Comparison of ENCODE assay signal across 11 cellular contexts in genomic region chr3:127792664-127793292, GRCh38. TPM values are rescaled to one million over a fixed set of nuclear protein-coding genes. Genes with fewer than 3 reads are reported as not detected.
DNase-seq lines count a peak whose midpoint lies in the region; ATAC-seq and TF ChIP-seq lines count a peak whose summit lies in the region.
"Had no signal": no experiment of that assay in that cellular context is flagged by ENCODE, and none has a peak within 500 bp of the region (broad histone marks: within the 10 kb centered on the region; RNA-seq: fewer than 3 reads in every experiment).

No MANE protein-coding gene starts in this region.

- no peak overlapping the region for H3K4me3 ChIP-seq in transverse colon

- in situ Hi-C loops in transverse colon (cut with MboI; ENCODE audit: low pct_ligation_motif_present in 1 of 4, low pct_unique_long_range_greater_than_20kb in 1 of 4, low sequenced_read_pairs in 3 of 4) = no loop called here

- DNase-seq in HFFc6 = peak; percentile 86
- DNase-seq in iris pigment epithelial cell (ENCODE audit: low read depth) = peak; percentile 92
- DNase-seq in transverse colon = peak; percentile 68
- no peak for DNase-seq in superior temporal gyrus (ENCODE audit: extremely low spot score)
- no peak for DNase-seq in NCI-H774 (lab: John Stamatoyannopoulos, UW)
- DNase-seq in effector memory CD8-positive, alpha-beta T cell = no peak
- DNase-seq in activated CD4-positive, alpha-beta T cell treated with anti-CD3 and anti-CD28 coated beads, Interleukin-2, amount 50 U/mL, for 1 hour = no peak
- DNase-seq: central memory CD4-positive, alpha-beta T cell; midbrain had no signal

- H3K9me3 ChIP-seq in transverse colon = no peaks in the 10 kb centered on the region

- H3K4me1 ChIP-seq in transverse colon = peaks cover 11 to 51% (median 30%) of the 10 kb centered on the region in 4 donors

- TF ChIP-seq EP300 in transverse colon (IDR thresholded peaks at IDR 0.05; ENCODE audit: low read depth) = no peak

- 44 to 88% methylated on average over 3 to 11 of the region's 11 CpGs for WGBS in transverse colon (ENCODE audit: low coverage in 1 of 2), 2 donors

- H3K4me3 Mint-ChIP-seq in HFFc6 = no peak overlapping the region; the same call in 1 of the 2 replicates
- H3K4me3 Mint-ChIP-seq in brain = no peak overlapping the region
- no peak overlapping the region for H3K4me3 Mint-ChIP-seq in effector memory CD8-positive, alpha-beta T cell
- H3K4me3 Mint-ChIP-seq: WTC11 had no signal

- TF ChIP-seq CTCF in HFFc6 (IDR thresholded peaks at IDR 0.05) = no peak
- TF ChIP-seq CTCF in brain (conservative IDR thresholded peaks at IDR 0.05) = no peak
- no peak for TF ChIP-seq CTCF in transverse colon (IDR thresholded peaks at IDR 0.05)

- H3K36me3 Mint-ChIP-seq in HFFc6 (ENCODE audit: low read depth) = peaks cover 50% of the 10 kb centered on the region
- H3K36me3 Mint-ChIP-seq in brain = peaks cover 6% of the 10 kb centered on the region
- peaks cover 2% of the 10 kb centered on the region for H3K36me3 Mint-ChIP-seq in effector memory CD8-positive, alpha-beta T cell (ENCODE audit: insufficient read depth)
- H3K36me3 Mint-ChIP-seq: WTC11 had no signal

- H3K9me3 Mint-ChIP-seq in HFFc6 (no peaks in the 10 kb centered on the region), brain (peaks cover 0 to 3% (median 0%) of the 10 kb centered on the region in 5 experiments)
- peaks cover 4 to 7% of the 10 kb centered on the region in 2 donors for H3K9me3 Mint-ChIP-seq in effector memory CD8-positive, alpha-beta T cell

- H3K4me1 Mint-ChIP-seq in HFFc6 (ENCODE audit: low read depth) (peaks cover 83% of the 10 kb centered on the region), brain (peaks cover 74% of the 10 kb centered on the region)
- no peaks in the 10 kb centered on the region for H3K4me1 Mint-ChIP-seq in effector memory CD8-positive, alpha-beta T cell (ENCODE audit: low read depth in 2 of 2)

- ATAC-seq in effector memory CD8-positive, alpha-beta T cell (replicated peaks) = no peak
- ATAC-seq: WTC11 had no signal

- H3K27ac ChIP-seq in transverse colon = peak overlapping the region; percentile 74 to 87 (median 84)

- H3K27me3 Mint-ChIP-seq in HFFc6 (ENCODE audit: insufficient read depth) (no peaks in the 10 kb centered on the region; the same call in 1 of the 2 replicates), brain (peaks cover 4% of the 10 kb centered on the region)
- peaks cover 4 to 37% of the 10 kb centered on the region in 2 donors for H3K27me3 Mint-ChIP-seq in effector memory CD8-positive, alpha-beta T cell

- no peaks in the 10 kb centered on the region for H3K27me3 ChIP-seq in transverse colon

- peak overlapping the region; percentile 88 for H3K27ac Mint-ChIP-seq in HFFc6
- H3K27ac Mint-ChIP-seq in brain = peak overlapping the region in 4 of 5 experiments; percentile 38 to 84 (median 66)
- H3K27ac Mint-ChIP-seq in effector memory CD8-positive, alpha-beta T cell = no peak overlapping the region
- H3K27ac Mint-ChIP-seq: WTC11 had no signal

- H3K36me3 ChIP-seq in transverse colon = no peaks in the 10 kb centered on the region

- intact Hi-C loops in transverse colon (cut with DNase I; ENCODE audit: low total_unique reads) = no loop called here

- no peak for TF ChIP-seq POLR2A in transverse colon (IDR thresholded peaks at IDR 0.05)

RNA-seq across cellular contexts. Expression of gene MGLL, which starts 29.5 kb away (rescaled TPM):
- total RNA-seq in HFFc6 (2021; fragmentation: NEBNext Ultra II Directional; extraction: Animal tissue kit (Norgen Biotek cat#: 25700)) = 100 to 1,000 TPM; 128 to 144 (median 129) TPM
- 58.2 TPM for polyA plus RNA-seq in brain (ENCODE audit: insufficient read depth, low read depth, low replicate concordance)
- total RNA-seq in transverse colon = 100 to 1,000 TPM; 150 to 329 (median 294) TPM

Comparison
In these comparisons a context has a peak if more than half of its experiments do, and no peak if none do; other contexts are left out.
1. DNase-seq: peak in HFFc6 (single experiment), iris pigment epithelial cell (single experiment) and transverse colon (single experiment); none in superior temporal gyrus (single experiment), NCI-H774 (single experiment), effector memory CD8-positive, alpha-beta T cell (0 of 3) and activated CD4-positive, alpha-beta T cell treated with anti-CD3 and anti-CD28 coated beads, Interleukin-2, amount 50 U/mL, for 1 hour (single experiment).
2. H3K27ac Mint-ChIP-seq: peak in HFFc6 (single experiment) and brain (4 of 5); none in effector memory CD8-positive, alpha-beta T cell (0 of 2).